15 cellular contexts compared by ENCODE assay signal in genomic region chr3:52373676-52374075, GRCh38. TPM values are rescaled to one million over a fixed set of nuclear protein-coding genes. Genes with fewer than 3 reads are reported as not detected.
A peak's percentile ranks its signal among the peaks of the same experiment; 100 is the strongest.
DNase-seq lines count a peak whose midpoint lies in the region; ATAC-seq and TF ChIP-seq lines count a peak whose summit lies in the region.
"Had no signal": no experiment of that assay in that cellular context is flagged by ENCODE, and none has a peak within 500 bp of the region (broad histone marks: within the 10 kb centered on the region; RNA-seq: fewer than 3 reads in every experiment).

No MANE protein-coding gene starts in this region.

- no peaks in the 10 kb centered on the region for H3K9me3 Mint-ChIP-seq in chondrocyte (ENCODE audit: low read depth)
- H3K9me3 Mint-ChIP-seq in effector memory CD8-positive, alpha-beta T cell = no peaks in the 10 kb centered on the region
- H3K9me3 Mint-ChIP-seq: stimulated activated naive CD8-positive, alpha-beta T cell treated with anti-CD3 and anti-CD28 coated beads, Interleukin-15, Interleukin-2, amounts not matched to agents 100 ng/mL and 50 ng/mL, for 24 hours had no signal

- no peak overlapping the region for H3K18ac ChIP-seq in mesendoderm (ENCODE audit: low read length)

- TF ChIP-seq CTCF in AG10803 (conservative IDR thresholded peaks at IDR 0.05; ENCODE audit: low read length) (no peak), chondrocyte (IDR thresholded peaks at IDR 0.05) (no peak), lower lobe of right lung (IDR thresholded peaks at IDR 0.05) (no peak)

- H2BK120ac ChIP-seq in mesendoderm (ENCODE audit: low read depth, low read length) = no peak overlapping the region

- H3K27ac ChIP-seq in mesendoderm (ENCODE audit: low read depth, low read length) (no peak overlapping the region), lower lobe of right lung (no peak overlapping the region)
- H3K27ac ChIP-seq: GM23248, left lung had no signal

- no peaks in the 10 kb centered on the region for H3K79me2 ChIP-seq in mesendoderm (ENCODE audit: control insufficient read depth, insufficient read depth, low read length)

- H3K27me3 Mint-ChIP-seq in chondrocyte (ENCODE audit: low read depth) = peaks cover 3% of the 10 kb centered on the region
- H3K27me3 Mint-ChIP-seq in effector memory CD8-positive, alpha-beta T cell = no peaks in the 10 kb centered on the region
- H3K27me3 Mint-ChIP-seq: stimulated activated naive CD8-positive, alpha-beta T cell treated with anti-CD3 and anti-CD28 coated beads, Interleukin-15, Interleukin-2, amounts not matched to agents 100 ng/mL and 50 ng/mL, for 24 hours had no signal

- no peak for ATAC-seq in lower lobe of right lung
- ATAC-seq in effector memory CD8-positive, alpha-beta T cell (replicated peaks) = no peak

- DNase-seq in AG10803 (ENCODE audit: low read depth) (peak; percentile 59), HS-5 (ENCODE audit: low read depth) (peak; percentile 9), chondrocyte (ENCODE audit: low spot score) (no peak), mesendoderm (no peak), lower lobe of right lung (no peak), NOMO-1 treated with DMSO at 0.1 percent for 48 hours (lab: John Stamatoyannopoulos, UW; ENCODE audit: unreplicated experiment) (no peak), retina (no peak)
- no peak for DNase-seq in effector memory CD8-positive, alpha-beta T cell
- DNase-seq: activated effector memory CD4-positive, alpha-beta T cell treated with Interleukin-2 at 50 U/mL for 16 hours; GM23248; NCI-H1930; SW 1271 had no signal

- no peak overlapping the region for H4K5ac ChIP-seq in mesendoderm (ENCODE audit: low read length)

- no peak overlapping the region for H3K4ac ChIP-seq in mesendoderm (ENCODE audit: low read depth, low read length)

- H3K36me3 Mint-ChIP-seq in chondrocyte (ENCODE audit: low read depth) = peaks cover 11% of the 10 kb centered on the region
- peaks cover 16% of the 10 kb centered on the region for H3K36me3 Mint-ChIP-seq in effector memory CD8-positive, alpha-beta T cell (ENCODE audit: insufficient read depth)

- intact Hi-C loops in lower lobe of right lung (cut with DNase I) = no loop called here

- H3K4me2 ChIP-seq in mesendoderm (ENCODE audit: low read length) = no peak overlapping the region

- H3K9ac ChIP-seq in mesendoderm (ENCODE audit: low read length) = peak overlapping the region; percentile 58
- H3K9ac ChIP-seq: GM23248 had no signal

- H3K27ac Mint-ChIP-seq in chondrocyte (ENCODE audit: unreplicated experiment) = no peak overlapping the region
- H3K27ac Mint-ChIP-seq in effector memory CD8-positive, alpha-beta T cell = no peak overlapping the region
- H3K27ac Mint-ChIP-seq: stimulated activated naive CD8-positive, alpha-beta T cell treated with anti-CD3 and anti-CD28 coated beads, Interleukin-15, Interleukin-2, amounts not matched to agents 100 ng/mL and 50 ng/mL, for 24 hours had no signal

- H3K4me3 ChIP-seq in AG10803 (ENCODE audit: low read length) (peak overlapping the region; percentile 32), mesendoderm (ENCODE audit: low read length) (no peak overlapping the region), lower lobe of right lung (no peak overlapping the region)
- H3K4me3 ChIP-seq: GM23248, left lung had no signal

- H3K9me3 ChIP-seq in lower lobe of right lung = no peaks in the 10 kb centered on the region
- H3K9me3 ChIP-seq: left lung had no signal

- H3K23ac ChIP-seq in mesendoderm (ENCODE audit: low read length) = no peak overlapping the region

- H3K79me1 ChIP-seq in mesendoderm (ENCODE audit: low read length) = no peaks in the 10 kb centered on the region

- no peak overlapping the region for H2BK5ac ChIP-seq in mesendoderm (ENCODE audit: low read length)

- H4K8ac ChIP-seq in mesendoderm (ENCODE audit: low read depth, low read length) = no peak overlapping the region

- peaks cover 7% of the 10 kb centered on the region for H3K4me1 Mint-ChIP-seq in chondrocyte (ENCODE audit: low read depth)
- H3K4me1 Mint-ChIP-seq in effector memory CD8-positive, alpha-beta T cell (ENCODE audit: low read depth in 2 of 2) = peaks cover under 1 to 6% of the 10 kb centered on the region in 2 donors

- no peak overlapping the region for H2AK5ac ChIP-seq in mesendoderm (ENCODE audit: low read length)

- no CpG with 5 or more reads among the region's 6 CpGs for WGBS in mesendoderm (ENCODE audit: extremely low coverage, insufficient coverage, low lambda C conversion rate)

- H3K4me1 ChIP-seq in mesendoderm (ENCODE audit: control insufficient read depth, low read depth, low read length) (no peaks in the 10 kb centered on the region), lower lobe of right lung (peaks cover 7% of the 10 kb centered on the region)
- H3K4me1 ChIP-seq: left lung had no signal

- H3K56ac ChIP-seq in mesendoderm (ENCODE audit: low read length) = no peak overlapping the region

- no peaks in the 10 kb centered on the region for H3K27me3 ChIP-seq in mesendoderm (ENCODE audit: insufficient read depth, low read length, poor library complexity)
- no peaks in the 10 kb centered on the region for H3K27me3 ChIP-seq in lower lobe of right lung (ENCODE audit: low read depth)
- H3K27me3 ChIP-seq: dorsolateral prefrontal cortex, left lung had no signal

- H2BK15ac ChIP-seq in mesendoderm (replicated peaks; ENCODE audit: low read depth) = no peak overlapping the region

- H3K36me3 ChIP-seq in mesendoderm (ENCODE audit: control insufficient read depth, insufficient read depth, low read length) (no peaks in the 10 kb centered on the region), lower lobe of right lung (peaks cover 7% of the 10 kb centered on the region)

- H3K4me3 Mint-ChIP-seq in chondrocyte (ENCODE audit: unreplicated experiment) = peak overlapping the region; percentile 26
- H3K4me3 Mint-ChIP-seq in effector memory CD8-positive, alpha-beta T cell = no peak overlapping the region

RNA-seq across cellular contexts. Expression of gene BAP1, which starts 36.1 kb away (rescaled TPM):
- 82.1 to 85.4 TPM (median 84.3 TPM) in 3 replicates for total RNA-seq in chondrocyte
- 39.0 TPM for polyA plus RNA-seq in mesendoderm (2013, experiment 1 of 2)
- polyA plus RNA-seq in mesendoderm (2013, experiment 2 of 2) = 38.6 TPM
- 61.9 TPM for total RNA-seq in lower lobe of right lung

RNA-seq across cellular contexts. Expression of gene PHF7, which starts 36.8 kb away (rescaled TPM):
- 5.1 to 7.1 TPM (median 5.5 TPM) in 3 replicates for total RNA-seq in chondrocyte
- 4.9 TPM for polyA plus RNA-seq in mesendoderm (2013, experiment 1 of 2)
- polyA plus RNA-seq in mesendoderm (2013, experiment 2 of 2) = 4.9 TPM
- 7.7 TPM for total RNA-seq in lower lobe of right lung

RNA-seq across cellular contexts. Expression of gene DNAH1, which starts 57.6 kb away (rescaled TPM):
- total RNA-seq in chondrocyte = 5.0 to 9.4 TPM (median 5.4 TPM) in 3 replicates
- 0.04 TPM for polyA plus RNA-seq in mesendoderm (2013, experiment 1 of 2)
- 0.15 TPM for polyA plus RNA-seq in mesendoderm (2013, experiment 2 of 2)
- 16.4 TPM for total RNA-seq in lower lobe of right lung

Comparison
In these comparisons a context has a peak if more than half of its experiments do, and no peak if none do; other contexts are left out.
1. DNase-seq: peak in AG10803 (single experiment) and HS-5 (single experiment); none in chondrocyte (single experiment), mesendoderm (single experiment), lower lobe of right lung (single experiment), NOMO-1 treated with DMSO at 0.1 percent for 48 hours (single experiment), retina (single experiment) and effector memory CD8-positive, alpha-beta T cell (0 of 3).